Comparison of ENCODE assay signal across 8 cellular contexts in the genomic region with DNA sequence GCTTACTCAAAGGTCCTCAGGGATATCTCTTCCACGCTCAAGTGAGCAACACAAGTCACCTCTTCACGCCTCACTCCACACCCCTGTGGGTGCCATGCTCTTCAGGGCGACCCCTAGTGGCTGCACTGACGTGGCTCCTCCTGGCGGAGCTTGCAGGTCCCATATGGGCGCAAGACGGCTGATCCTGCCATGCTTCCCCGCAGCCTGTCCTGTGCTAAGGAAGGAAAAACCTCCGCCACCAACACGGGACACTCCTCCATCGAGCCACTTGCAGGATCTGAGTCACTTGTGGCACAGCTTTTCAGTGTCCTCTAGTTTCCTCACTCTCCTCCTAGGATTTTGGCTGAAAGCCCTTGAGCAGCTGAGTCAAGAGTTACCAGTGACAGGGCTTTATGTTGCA.
DNase-seq lines count a peak whose midpoint lies in the region; ATAC-seq, FAIRE-seq and TF ChIP-seq lines count a peak whose summit lies in the region.

No MANE protein-coding gene starts in this region.

- H3K4me3 ChIP-seq in heart right ventricle, result no peak overlapping the region

- intact Hi-C loops in heart right ventricle (cut with DNase I), result loop anchor here in 4 of 10 donors (5.0 to 10.0 kb wide), 3 partner anchors 517 to 722 kb away; no protein-coding TSS in a partner anchor

- peaks cover 0 to 4% (median 0%) of the 10 kb centered on the region in 11 donors for H3K9me3 ChIP-seq in heart right ventricle

- no peaks in the 10 kb centered on the region for H3K4me1 ChIP-seq in heart right ventricle

- H3K27ac ChIP-seq in heart right ventricle, result no peak overlapping the region

- WGBS in heart right ventricle, 2 donors, result 58 to 63% methylated on average over 11 of the region's 11 CpGs

- ATAC-seq in GM19438 (IDR thresholded peaks at IDR 0.05; ENCODE audit: low read depth, unreplicated experiment) (peak; percentile 59), heart right ventricle (no peak)

- FAIRE-seq in urothelium cell line (lab: Jason Lieb, UNC) (no peak), H54 (lab: Jason Lieb, UNC) (no peak)

- no peak for TF ChIP-seq POLR2A in H54 (IDR thresholded peaks at IDR 0.05; ENCODE audit: low read depth, low read length)

- H3K36me3 ChIP-seq in heart right ventricle, result no peaks in the 10 kb centered on the region

- H3K27me3 ChIP-seq in heart right ventricle, result peaks cover 0 to 11% (median 0%) of the 10 kb centered on the region in 7 donors

- no peak for TF ChIP-seq CTCF in heart right ventricle (IDR thresholded peaks at IDR 0.05)

- DNase-seq in AG08395 (ENCODE audit: low spot score), result peak; percentile 28
- peak; percentile 39 to 47 for DNase-seq in activated CD4-positive, alpha-beta T cell treated with anti-CD3 and anti-CD28 coated beads, Interleukin-2, amount 50 U/mL, for 48 hours
- peak; percentile 46 for DNase-seq in kidney tubule cell (ENCODE audit: low spot score)
- DNase-seq in urothelium cell line (ENCODE audit: low spot score), result peak; percentile 40
- DNase-seq in heart right ventricle, result no peak
- DNase-seq in HPDE6-E6E7 (ENCODE audit: extremely low spot score), result no peak
- DNase-seq in H54 (ENCODE audit: insufficient read length, low spot score), result no peak

Comparison
In these comparisons a context has a peak if more than half of its experiments do, and no peak if none do; other contexts are left out.
1. DNase-seq: peak in AG08395 (single experiment), activated CD4-positive, alpha-beta T cell treated with anti-CD3 and anti-CD28 coated beads, Interleukin-2, amount 50 U/mL, for 48 hours (2 of 2), kidney tubule cell (single experiment) and urothelium cell line (single experiment); none in heart right ventricle (0 of 2), HPDE6-E6E7 (single experiment) and H54 (single experiment).